Comparison of ENCODE assay signal across 28 cellular contexts in the genomic region with DNA sequence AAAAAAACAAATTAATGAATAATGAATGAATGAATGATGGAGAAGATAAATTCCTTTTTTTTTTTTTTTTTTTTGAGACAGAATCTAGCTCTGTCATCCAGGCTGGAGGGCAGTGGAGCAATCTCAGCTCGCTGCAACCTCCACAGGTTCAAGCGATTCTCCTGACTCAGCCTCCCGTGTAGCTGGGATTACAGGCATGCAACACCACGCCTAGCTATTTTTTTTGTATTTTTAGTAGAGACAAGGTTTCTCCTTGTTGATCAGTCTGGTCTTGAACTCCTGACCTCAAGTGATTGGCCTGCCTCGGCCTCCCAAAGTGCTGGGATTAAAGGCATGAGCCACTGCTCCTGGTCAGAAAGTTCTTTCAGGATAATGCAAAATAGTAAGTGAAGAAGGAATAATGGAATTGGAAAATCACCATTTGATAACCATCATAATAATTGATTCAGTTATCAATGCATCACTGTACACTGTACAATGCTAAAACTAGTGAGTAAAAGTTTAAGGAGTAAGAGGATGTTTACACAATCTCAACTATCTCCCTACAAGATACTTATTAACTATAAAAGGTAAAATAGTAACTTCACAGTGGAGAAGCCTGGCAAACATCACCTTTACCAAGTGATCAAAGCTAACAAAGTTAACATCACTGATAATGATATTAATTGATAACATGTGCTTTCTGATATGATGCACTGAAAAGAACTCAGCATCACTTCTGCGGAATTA.
"Had no signal": no experiment of that assay in that cellular context is flagged by ENCODE, and none has a peak within 500 bp of the region (broad histone marks: within the 10 kb centered on the region; RNA-seq: fewer than 3 reads in every experiment).

No MANE protein-coding gene starts in this region.

- H3K36me3 Mint-ChIP-seq: memory B cell; stimulated activated effector memory CD8-positive, alpha-beta T cell treated with anti-CD3 and anti-CD28 coated beads, Interleukin-12 subunit alpha, Interleukin-12 subunit beta, amount 100 ng/mL, for 72 hours had no signal

- H3K27ac Mint-ChIP-seq: effector memory CD8-positive, alpha-beta T cell; memory B cell; naive B cell; nephron progenitor cell; stimulated activated effector memory CD8-positive, alpha-beta T cell treated with anti-CD3 and anti-CD28 coated beads, Interleukin-12 subunit alpha, Interleukin-12 subunit beta, amount 100 ng/mL, for 72 hours; stimulated activated naive CD8-positive, alpha-beta T cell treated with anti-CD3 and anti-CD28 coated beads, Interleukin-15, Interleukin-2, amounts not matched to agents 100 ng/mL and 50 ng/mL, for 24 hours had no signal

- H3K4me1 ChIP-seq: esophagus squamous epithelium, heart right ventricle, sigmoid colon, tibial nerve, upper lobe of left lung had no signal

- H3K4me3 Mint-ChIP-seq: effector memory CD8-positive, alpha-beta T cell; memory B cell; naive B cell; nephron progenitor cell; stimulated activated effector memory CD8-positive, alpha-beta T cell treated with anti-CD3 and anti-CD28 coated beads, Interleukin-12 subunit alpha, Interleukin-12 subunit beta, amount 100 ng/mL, for 72 hours; stimulated activated naive CD8-positive, alpha-beta T cell treated with anti-CD3 and anti-CD28 coated beads, Interleukin-15, Interleukin-2, amounts not matched to agents 100 ng/mL and 50 ng/mL, for 24 hours had no signal

- FAIRE-seq: endometrium, islet of Langerhans, urothelium cell line had no signal

- H3K9me3 ChIP-seq: esophagus squamous epithelium, mucosa of descending colon, ovary, sigmoid colon, upper lobe of left lung had no signal

- H3K4me3 ChIP-seq: coronary artery, esophagus squamous epithelium, heart right ventricle, lung, mucosa of descending colon, ovary, sigmoid colon, thoracic aorta, tibial nerve, upper lobe of left lung had no signal

- H3K9me3 Mint-ChIP-seq: effector memory CD8-positive, alpha-beta T cell; stimulated activated effector memory CD8-positive, alpha-beta T cell treated with anti-CD3 and anti-CD28 coated beads, Interleukin-12 subunit alpha, Interleukin-12 subunit beta, amount 100 ng/mL, for 72 hours; stimulated activated naive CD8-positive, alpha-beta T cell treated with anti-CD3 and anti-CD28 coated beads, Interleukin-15, Interleukin-2, amounts not matched to agents 100 ng/mL and 50 ng/mL, for 24 hours had no signal

- DNase-seq: effector memory CD8-positive, alpha-beta T cell; erythroblast; esophagus squamous epithelium; foreskin melanocyte; glutamatergic neuron; heart right ventricle; hippocampal formation; kidney glomerular epithelial cell; mucosa of descending colon; naive B cell; nephron progenitor cell; nucleus accumbens; ovary; posterior cingulate gyrus; sigmoid colon; stimulated activated CD4-positive, alpha-beta T cell treated with anti-CD3 and anti-CD28 coated beads, Interleukin-2, amount 100 ng/mL, for 24 hours; stimulated activated CD4-positive, alpha-beta T cell treated with anti-CD3 and anti-CD28 coated beads, Interleukin-4, amount 100 ng/mL, for 24 hours; upper lobe of left lung had no signal

- H3K4me1 Mint-ChIP-seq: memory B cell, naive B cell, nephron progenitor cell had no signal

- H3K27ac ChIP-seq: coronary artery, esophagus squamous epithelium, heart right ventricle, ovary, sigmoid colon, thoracic aorta, tibial nerve, upper lobe of left lung had no signal

- ATAC-seq: effector memory CD8-positive, alpha-beta T cell; heart right ventricle; mucosa of descending colon; stimulated activated effector memory CD8-positive, alpha-beta T cell treated with anti-CD3 and anti-CD28 coated beads, Interleukin-12 subunit alpha, Interleukin-12 subunit beta, amount 100 ng/mL, for 72 hours had no signal
